ENCODE assay signal across 6 cellular contexts in the genomic region with DNA sequence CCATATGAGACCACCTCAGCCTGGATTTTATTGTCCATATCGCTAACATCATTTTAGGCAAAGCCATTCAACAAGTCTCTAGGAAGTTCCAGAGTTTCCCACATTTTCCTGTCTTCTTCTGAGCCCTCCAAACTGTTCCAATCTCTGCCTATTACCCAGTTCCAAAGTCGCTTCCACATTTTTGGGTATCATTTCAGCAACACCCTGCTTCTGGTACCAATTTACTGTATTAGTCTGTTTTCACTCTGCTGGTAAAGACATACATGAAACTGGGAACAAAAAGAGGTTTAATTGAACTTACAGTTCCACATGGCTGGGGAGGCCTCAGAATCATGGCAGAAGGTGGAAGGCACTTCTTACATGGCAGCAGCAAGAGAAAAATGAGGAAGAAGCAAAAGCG. TPM values are rescaled to one million over a fixed set of nuclear protein-coding genes. Genes with fewer than 3 reads are reported as not detected.
"Had no signal": no experiment of that assay in that cellular context is flagged by ENCODE, and none has a peak within 500 bp of the region (broad histone marks: within the 10 kb centered on the region; RNA-seq: fewer than 3 reads in every experiment).

No MANE protein-coding gene starts in this region.

RNA-seq across cellular contexts. Expression of gene BARX1, which starts 17.5 kb away (rescaled TPM):
- total RNA-seq: activated T-cell treated with anti-CD3 and anti-CD28 coated beads, Interleukin-2, amount 50 U/mL, for 4 hours; adrenal gland; ascending aorta; bronchial epithelial cell; cerebellum had no signal
- polyA plus RNA-seq: aorta had no signal
